8 cellular contexts compared by ENCODE assay signal in the genomic region with DNA sequence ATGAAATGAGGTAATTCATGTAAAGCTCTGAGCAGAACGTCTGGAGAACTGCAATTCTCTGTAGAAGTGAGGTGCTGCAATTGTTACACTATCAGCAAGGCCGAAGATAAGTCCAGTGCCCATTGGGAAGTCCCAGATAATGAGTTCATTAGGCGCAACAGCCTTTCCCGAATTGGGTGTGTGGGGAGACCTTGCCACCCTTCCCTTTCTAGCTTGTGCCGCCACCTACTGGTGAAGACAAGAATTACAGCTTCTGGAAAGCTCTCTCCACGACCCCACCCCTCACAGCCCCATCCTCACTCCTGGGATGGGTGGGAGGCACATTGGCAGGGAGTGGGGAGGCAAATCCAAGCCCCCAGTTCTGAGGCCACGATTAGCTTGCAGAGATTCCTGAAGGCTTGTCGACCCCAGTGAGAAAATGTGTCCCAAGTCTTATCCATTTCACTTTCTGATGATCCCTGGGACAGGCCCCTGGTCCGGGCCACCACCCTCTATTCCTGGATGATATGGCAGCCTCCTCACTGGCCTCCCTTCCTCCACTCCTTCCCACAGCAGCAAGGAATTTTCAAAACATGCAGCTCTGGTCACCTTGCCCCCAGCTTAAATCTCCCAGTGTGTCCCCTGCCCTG. TPM values are rescaled to one million over a fixed set of nuclear protein-coding genes. Genes with fewer than 3 reads are reported as not detected.
DNase-seq lines count a peak whose midpoint lies in the region; ATAC-seq, FAIRE-seq and TF ChIP-seq lines count a peak whose summit lies in the region.

No MANE protein-coding gene starts in this region.

- no peak overlapping the region for H3K4me3 Mint-ChIP-seq in activated CD8-positive, alpha-beta T cell treated with anti-CD3 and anti-CD28 coated beads for 36 hours

- 21% methylated on average over 9 of the region's 9 CpGs; no CpG with 5 or more reads in 1 of the 2 experiments for WGBS in H1 (ENCODE audit: extremely low coverage in 1 of 2, insufficient coverage in 1 of 2, insufficient read length in 1 of 2, insufficient replicate concordance in 2 of 2, low coverage in 1 of 2, low lambda C conversion rate in 2 of 2, missing lambda C conversion rate in 1 of 2), 2 experiments
- no CpG with 5 or more reads among the region's 9 CpGs for WGBS in mesendoderm (ENCODE audit: extremely low coverage, insufficient coverage, low lambda C conversion rate)

- no peak overlapping the region for H3K4me2 ChIP-seq in H1 (ENCODE audit: insufficient read depth in 1 of 2, low read depth in 2 of 2, low read length in 2 of 2)
- no peak overlapping the region for H3K4me2 ChIP-seq in mesendoderm (ENCODE audit: low read length)

- DNase-seq in AG09319 (ENCODE audit: extremely low read depth, low read depth): peak; percentile 39
- peak; percentile 55 for DNase-seq in GM19238 (ENCODE audit: insufficient read length, low spot score)
- DNase-seq in NCI-H345 (lab: John Stamatoyannopoulos, UW): peak; percentile 49
- DNase-seq in activated CD8-positive, alpha-beta T cell treated with anti-CD3 and anti-CD28 coated beads for 36 hours: peak; percentile 66
- DNase-seq in H1 (ENCODE audit: low read depth in 1 of 2, low spot score in 2 of 2): peak; percentile 23 to 96
- DNase-seq in mesendoderm: peak; percentile 83
- peak; percentile 5 to 33 for DNase-seq in stimulated activated CD8-positive, alpha-beta memory T cell treated with anti-CD3 and anti-CD28 coated beads, Interleukin-4, amount 100 ng/mL, for 1 hour (ENCODE audit: low read depth in 2 of 2, low spot score in 1 of 2)

- no peaks in the 10 kb centered on the region for H3K36me3 Mint-ChIP-seq in activated CD8-positive, alpha-beta T cell treated with anti-CD3 and anti-CD28 coated beads for 36 hours (ENCODE audit: low read depth)

- H3K4ac ChIP-seq in H1 (replicated peaks; ENCODE audit: insufficient read length, low read depth, low read length): no peak overlapping the region
- no peak overlapping the region for H3K4ac ChIP-seq in mesendoderm (ENCODE audit: low read depth, low read length)

- no peak overlapping the region for H2BK20ac ChIP-seq in H1 (ENCODE audit: low read length)

- no peak overlapping the region for H2AK5ac ChIP-seq in H1 (ENCODE audit: low read depth, low read length)
- no peak overlapping the region for H2AK5ac ChIP-seq in mesendoderm (ENCODE audit: low read length)

- no peak overlapping the region for H3K14ac ChIP-seq in H1 (ENCODE audit: insufficient read length)

- H4K20me1 ChIP-seq in H1 (replicated peaks in 1 of 2; ENCODE audit: control insufficient read depth in 1 of 2, insufficient read depth in 2 of 2, low read length in 2 of 2): no peaks in the 10 kb centered on the region

- H2BK120ac ChIP-seq in H1 (replicated peaks; ENCODE audit: low read depth, low read length) (no peak overlapping the region), mesendoderm (ENCODE audit: low read depth, low read length) (no peak overlapping the region)

- no peaks in the 10 kb centered on the region for H3K9me3 Mint-ChIP-seq in activated CD8-positive, alpha-beta T cell treated with anti-CD3 and anti-CD28 coated beads for 36 hours

- no peaks in the 10 kb centered on the region for H3K4me1 Mint-ChIP-seq in activated CD8-positive, alpha-beta T cell treated with anti-CD3 and anti-CD28 coated beads for 36 hours (ENCODE audit: low read depth)

- H3K4me1 ChIP-seq in H1 (replicated peaks in 1 of 4; ENCODE audit: control insufficient read depth in 3 of 4, insufficient read depth in 4 of 4, low read length in 3 of 4) (peaks cover 0 to 4% (median 0%) of the 10 kb centered on the region in 4 experiments; a peak in 2 of 7 replicates), mesendoderm (ENCODE audit: control insufficient read depth, low read depth, low read length) (no peaks in the 10 kb centered on the region)

- peak; percentile 80 for TF ChIP-seq CTCF in AG09319 (IDR thresholded peaks at IDR 0.05; ENCODE audit: low read depth, low read length)
- TF ChIP-seq CTCF in activated CD8-positive, alpha-beta T cell treated with anti-CD3 and anti-CD28 coated beads for 36 hours (IDR thresholded peaks at IDR 0.05): peak; percentile 93
- TF ChIP-seq CTCF in H1 (IDR thresholded peaks at IDR 0.05; ENCODE audit: control extremely low read depth in 1 of 3, insufficient read depth in 1 of 3, low read depth in 1 of 3, low read length in 3 of 3): peak; percentile 70 to 92 (median 89)

- TF ChIP-seq EP300 in H1 (IDR thresholded peaks at IDR 0.05; ENCODE audit: borderline replicate concordance in 1 of 2, low read depth in 2 of 2, low read length in 2 of 2): no peak

- no peak overlapping the region for H3K18ac ChIP-seq in H1 (ENCODE audit: extremely low read depth, low read length)
- no peak overlapping the region for H3K18ac ChIP-seq in mesendoderm (ENCODE audit: low read length)

- H3K27me3 Mint-ChIP-seq in activated CD8-positive, alpha-beta T cell treated with anti-CD3 and anti-CD28 coated beads for 36 hours: peaks cover 4% of the 10 kb centered on the region

- peaks cover under 1 to 25% (median 5%) of the 10 kb centered on the region in 4 experiments; a peak in 6 of 7 replicates for H3K27me3 ChIP-seq in H1 (replicated peaks in 1 of 4; ENCODE audit: control insufficient read depth in 3 of 4, extremely low read depth in 1 of 4, insufficient read depth in 3 of 4, low read length in 3 of 4)
- no peaks in the 10 kb centered on the region for H3K27me3 ChIP-seq in mesendoderm (ENCODE audit: insufficient read depth, low read length, poor library complexity)

- ATAC-seq in activated CD8-positive, alpha-beta T cell treated with anti-CD3 and anti-CD28 coated beads for 36 hours: peak; percentile 51
- no peak for ATAC-seq in HG03097 (IDR thresholded peaks at IDR 0.05; ENCODE audit: low FRiP score, unreplicated experiment)

- H3K23ac ChIP-seq in H1 (ENCODE audit: insufficient read length): no peak overlapping the region
- H3K23ac ChIP-seq in mesendoderm (ENCODE audit: low read length): no peak overlapping the region

- H3K9ac ChIP-seq in H1 (replicated peaks in 1 of 4; ENCODE audit: extremely low read depth in 1 of 4, low read depth in 3 of 4, low read length in 3 of 4): no peak overlapping the region
- no peak overlapping the region for H3K9ac ChIP-seq in mesendoderm (ENCODE audit: low read length)

- H3K36me3 ChIP-seq in H1 (ENCODE audit: control insufficient read depth in 2 of 4, insufficient read depth in 4 of 4, low read length in 3 of 4) (no peaks in the 10 kb centered on the region; a peak in 1 of 8 replicates), mesendoderm (ENCODE audit: control insufficient read depth, insufficient read depth, low read length) (no peaks in the 10 kb centered on the region)

- H3K27ac ChIP-seq in H1 (ENCODE audit: low read depth, low read length): no peak overlapping the region
- H3K27ac ChIP-seq in mesendoderm (ENCODE audit: low read depth, low read length): no peak overlapping the region

- peak overlapping the region; percentile 30 for H4K5ac ChIP-seq in H1 (ENCODE audit: insufficient read length, low read depth, low read length)
- no peak overlapping the region for H4K5ac ChIP-seq in mesendoderm (ENCODE audit: low read length)

- no peaks in the 10 kb centered on the region for H3K79me1 ChIP-seq in H1 (ENCODE audit: low read depth, low read length)
- no peaks in the 10 kb centered on the region for H3K79me1 ChIP-seq in mesendoderm (ENCODE audit: low read length)

- POLR2A ChIA-PET in activated CD8-positive, alpha-beta T cell treated with anti-CD3 and anti-CD28 coated beads for 36 hours (lab: Charles Lee): no interaction called here
- POLR2A ChIA-PET in H1 (lab: Charles Lee; ENCODE audit: partially characterized antibody): interaction anchor here (0.6 to 0.9 kb wide), 2 partner anchors 11 to 262 kb away, joined by 3 to 4 read pairs; no protein-coding TSS in a partner anchor

- intact Hi-C loops in activated CD8-positive, alpha-beta T cell treated with anti-CD3 and anti-CD28 coated beads for 36 hours (cut with micrococcal nuclease): loop anchor here (2.0 kb wide), 1 partner anchor 61 kb away; no protein-coding TSS in a partner anchor

- peak overlapping the region; percentile 69; the same call in 1 of the 2 replicates for H4K8ac ChIP-seq in H1 (ENCODE audit: extremely low read depth, insufficient read depth, low read length)
- no peak overlapping the region for H4K8ac ChIP-seq in mesendoderm (ENCODE audit: low read depth, low read length)

- H3K56ac ChIP-seq in H1 (replicated peaks; ENCODE audit: insufficient read length, low read depth, low read length) (no peak overlapping the region), mesendoderm (ENCODE audit: low read length) (no peak overlapping the region)

- H3K9me3 ChIP-seq in H1 (ENCODE audit: insufficient read depth in 2 of 2, low read depth in 1 of 2, low read length in 1 of 2): no peaks in the 10 kb centered on the region

- H3K79me2 ChIP-seq in H1 (ENCODE audit: control insufficient read depth in 1 of 2, insufficient read depth in 2 of 2, low read length in 2 of 2): no peaks in the 10 kb centered on the region
- no peaks in the 10 kb centered on the region for H3K79me2 ChIP-seq in mesendoderm (ENCODE audit: control insufficient read depth, insufficient read depth, low read length)

- no peaks in the 10 kb centered on the region for H3K23me2 ChIP-seq in H1 (ENCODE audit: low read depth, low read length)

- TF ChIP-seq POLR2A in H1 (IDR thresholded peaks at IDR 0.05; ENCODE audit: control extremely low read depth in 1 of 2, low read depth in 2 of 2, low read length in 2 of 2): no peak

- H2AFZ ChIP-seq in H1 (ENCODE audit: low read length): peak overlapping the region; percentile 2; the same call in 1 of the 2 replicates

- H2BK15ac ChIP-seq in H1 (ENCODE audit: low read length): no peak overlapping the region
- H2BK15ac ChIP-seq in mesendoderm (replicated peaks; ENCODE audit: low read depth): no peak overlapping the region

- H3K4me3 ChIP-seq in H1 (ENCODE audit: extremely low read depth in 1 of 4, insufficient read depth in 2 of 4, low read depth in 3 of 4, low read length in 4 of 4) (no peak overlapping the region), mesendoderm (ENCODE audit: low read length) (no peak overlapping the region)

- H3K27ac Mint-ChIP-seq in activated CD8-positive, alpha-beta T cell treated with anti-CD3 and anti-CD28 coated beads for 36 hours: no peak overlapping the region

- no peak overlapping the region for H4K91ac ChIP-seq in H1 (replicated peaks; ENCODE audit: insufficient read length, low read length)

- peak overlapping the region; percentile 72; the same call in 1 of the 2 replicates for H2BK12ac ChIP-seq in H1 (ENCODE audit: low read depth, low read length)

- H2BK5ac ChIP-seq in H1 (ENCODE audit: low read depth, low read length) (no peak overlapping the region), mesendoderm (ENCODE audit: low read length) (no peak overlapping the region)

- CTCF ChIA-PET in activated CD8-positive, alpha-beta T cell treated with anti-CD3 and anti-CD28 coated beads for 36 hours (lab: Charles Lee): interaction anchor here (0.6 to 9.3 kb wide), 43 partner anchors 9 to 1844 kb away, joined by 3 to 161 read pairs (median 4); a partner anchor contains a TSS
- CTCF ChIA-PET in H1 (lab: Charles Lee; ENCODE audit: partially characterized antibody): interaction anchor here (0.6 to 25.1 kb wide), 35 partner anchors 9 to 918 kb away, joined by 3 to 994 read pairs (median 4); a partner anchor contains a TSS

- TF ChIP-seq RAD21 in H1 (IDR thresholded peaks at IDR 0.05 in 1 of 2, conservative IDR thresholded peaks at IDR 0.05 in 1 of 2; ENCODE audit: low read depth in 2 of 2, low read length in 2 of 2): peak; percentile 92 to 93

- FAIRE-seq in H1 (lab: Jason Lieb, UNC): peak; percentile 84

RNA-seq across cellular contexts. Expression of a gene that starts 36.4 kb away (rescaled TPM):
- total RNA-seq in activated CD8-positive, alpha-beta T cell treated with anti-CD3 and anti-CD28 coated beads for 36 hours: not detected
- not detected in 2 replicates for total RNA-seq in H1 (2021; fragmentation: NEBNext Ultra II Directional; extraction: Animal tissue kit (Norgen Biotek cat#: 25700))
- polyA plus RNA-seq in H1 (2011; rRNA removed): 0.08 TPM in 1 of 2 replicates, not detected in the other
- polyA plus RNA-seq in H1 (2011; cell fraction: cytosol; rRNA removed): not detected
- polyA plus RNA-seq in H1 (2011; cell fraction: nucleus; rRNA removed): 0.09 TPM
- polyA plus RNA-seq in H1 (2012, experiment 1 of 2): not detected in 4 replicates
- not detected for polyA plus RNA-seq in H1 (2012, experiment 2 of 2)
- not detected for polyA plus RNA-seq in H1 (2013, experiment 1 of 2)
- polyA plus RNA-seq in H1 (2013, experiment 2 of 2): 0.07 TPM
- polyA minus RNA-seq in H1 (2011; rRNA and poly(A)+ RNA removed): not detected in 2 replicates
- polyA minus RNA-seq in H1 (2011; cell fraction: cytosol; rRNA and poly(A)+ RNA removed): not detected
- not detected for polyA minus RNA-seq in H1 (2011; cell fraction: nucleus; rRNA and poly(A)+ RNA removed)
- 0.07 TPM for polyA plus RNA-seq in mesendoderm (2013, experiment 1 of 2)
- polyA plus RNA-seq in mesendoderm (2013, experiment 2 of 2): 0.04 TPM

RNA-seq across cellular contexts. Expression of a gene that starts 53.0 kb away (rescaled TPM):
- not detected for total RNA-seq in activated CD8-positive, alpha-beta T cell treated with anti-CD3 and anti-CD28 coated beads for 36 hours
- total RNA-seq in H1 (2021; fragmentation: NEBNext Ultra II Directional; extraction: Animal tissue kit (Norgen Biotek cat#: 25700)): 0.57 and 0.65 TPM in 2 replicates
- 0.51 and 1.1 TPM in 2 replicates for polyA plus RNA-seq in H1 (2011; rRNA removed)
- 0.83 TPM for polyA plus RNA-seq in H1 (2011; cell fraction: cytosol; rRNA removed)
- polyA plus RNA-seq in H1 (2011; cell fraction: nucleus; rRNA removed): 0.61 TPM
- polyA plus RNA-seq in H1 (2012, experiment 1 of 2): 0.16 to 0.23 TPM (median 0.22 TPM) in 4 replicates
- polyA plus RNA-seq in H1 (2012, experiment 2 of 2): 0.33 TPM
- polyA plus RNA-seq in H1 (2013, experiment 1 of 2): 0.53 TPM
- 0.50 TPM for polyA plus RNA-seq in H1 (2013, experiment 2 of 2)
- 0.05 and 0.60 TPM in 2 replicates for polyA minus RNA-seq in H1 (2011; rRNA and poly(A)+ RNA removed)
- 1.0 TPM for polyA minus RNA-seq in H1 (2011; cell fraction: cytosol; rRNA and poly(A)+ RNA removed)
- 0.40 TPM for polyA minus RNA-seq in H1 (2011; cell fraction: nucleus; rRNA and poly(A)+ RNA removed)
- polyA plus RNA-seq in mesendoderm (2013, experiment 1 of 2): 0.63 TPM
- 0.76 TPM for polyA plus RNA-seq in mesendoderm (2013, experiment 2 of 2)

Comparison
In these comparisons a context has a peak if more than half of its experiments do, and no peak if none do; other contexts are left out.
1. DNase-seq: peak in every context shown above with its lines; median percentile 83 in mesendoderm; 66 in activated CD8-positive, alpha-beta T cell treated with anti-CD3 and anti-CD28 coated beads for 36 hours; 60 in H1; 55 in GM19238; 49 in NCI-H345; 39 in AG09319; 19 in stimulated activated CD8-positive, alpha-beta memory T cell treated with anti-CD3 and anti-CD28 coated beads, Interleukin-4, amount 100 ng/mL, for 1 hour.